In genomic region chr5:148005788-148006520, GRCh38 we compare ENCODE assay signal across 15 cellular contexts. TPM values are rescaled to one million over a fixed set of nuclear protein-coding genes. Genes with fewer than 3 reads are reported as not detected.
DNase-seq lines count a peak whose midpoint lies in the region; ATAC-seq and TF ChIP-seq lines count a peak whose summit lies in the region.
"Had no signal": no experiment of that assay in that cellular context is flagged by ENCODE, and none has a peak within 500 bp of the region (broad histone marks: within the 10 kb centered on the region; RNA-seq: fewer than 3 reads in every experiment).

No MANE protein-coding gene starts in this region.

- H3K36me3 Mint-ChIP-seq in activated CD4-positive, alpha-beta T cell treated with anti-CD3 and anti-CD28 coated beads for 36 hours (ENCODE audit: low read depth), result no peaks in the 10 kb centered on the region

- H3K9me3 Mint-ChIP-seq in activated CD4-positive, alpha-beta T cell treated with anti-CD3 and anti-CD28 coated beads for 36 hours (ENCODE audit: low read depth), result peaks cover 20% of the 10 kb centered on the region

- H3K36me3 ChIP-seq in brain microvascular endothelial cell (replicated peaks), result no peaks in the 10 kb centered on the region
- H3K36me3 ChIP-seq in testis (ENCODE audit: low read depth, missing control alignments), result no peaks in the 10 kb centered on the region
- H3K36me3 ChIP-seq in stomach, result no peaks in the 10 kb centered on the region
- H3K36me3 ChIP-seq: cardiac muscle cell, lower lobe of right lung, suprapubic skin had no signal

- TF ChIP-seq CTCF in NB4 (IDR thresholded peaks at IDR 0.05; ENCODE audit: low read depth, low read length), result peak; percentile 38
- peak; percentile 22 for TF ChIP-seq CTCF in brain microvascular endothelial cell (IDR thresholded peaks at IDR 0.05; ENCODE audit: low read depth, low read length, missing control alignments)
- no peak for TF ChIP-seq CTCF in testis (IDR thresholded peaks at IDR 0.05)
- TF ChIP-seq CTCF in stomach (IDR thresholded peaks at IDR 0.05), result no peak

- CTCF ChIA-PET in activated CD4-positive, alpha-beta T cell treated with anti-CD3 and anti-CD28 coated beads for 36 hours (lab: Charles Lee), result no interaction called here

- TF ChIP-seq EP300 in stomach (IDR thresholded peaks at IDR 0.05), result no peak

- no peak overlapping the region for H3K4me3 Mint-ChIP-seq in activated CD4-positive, alpha-beta T cell treated with anti-CD3 and anti-CD28 coated beads for 36 hours
- H3K4me3 Mint-ChIP-seq: T-helper 2 cell treated with Interferon-gamma antibody and Interleukin-4, amounts not matched to agents 5 μg/mL and 100 μg/mL, for 36 hours had no signal

- in situ Hi-C loops in brain microvascular endothelial cell (cut with HindIII; ENCODE audit: low pct_ligation_motif_present, low sequenced_read_pairs), result no loop called here

- POLR2A ChIA-PET in activated CD4-positive, alpha-beta T cell treated with anti-CD3 and anti-CD28 coated beads for 36 hours (lab: Charles Lee), result no interaction called here

- no peaks in the 10 kb centered on the region for H3K4me1 Mint-ChIP-seq in activated CD4-positive, alpha-beta T cell treated with anti-CD3 and anti-CD28 coated beads for 36 hours

- H3K4me1 ChIP-seq in testis, result no peaks in the 10 kb centered on the region
- no peaks in the 10 kb centered on the region for H3K4me1 ChIP-seq in stomach
- H3K4me1 ChIP-seq: lower lobe of right lung, suprapubic skin had no signal

- ATAC-seq in activated CD4-positive, alpha-beta T cell treated with anti-CD3 and anti-CD28 coated beads for 36 hours, result no peak
- ATAC-seq in HG03442 (IDR thresholded peaks at IDR 0.05; ENCODE audit: unreplicated experiment), result no peak
- ATAC-seq: lower lobe of right lung had no signal

- H3K27ac Mint-ChIP-seq in activated CD4-positive, alpha-beta T cell treated with anti-CD3 and anti-CD28 coated beads for 36 hours, result no peak overlapping the region
- H3K27ac Mint-ChIP-seq: T-helper 2 cell treated with Interferon-gamma antibody and Interleukin-4, amounts not matched to agents 5 μg/mL and 100 μg/mL, for 36 hours had no signal

- H3K9me3 ChIP-seq in testis (no peaks in the 10 kb centered on the region), stomach (peaks cover 0 to 33% (median 19%) of the 10 kb centered on the region in 4 donors)

- DNase-seq in activated CD4-positive, alpha-beta T cell treated with anti-CD3 and anti-CD28 coated beads for 36 hours, result peak; percentile 14
- DNase-seq in activated CD4-positive, alpha-beta T cell treated with anti-CD3 and anti-CD28 coated beads, Interleukin-2, amount 50 U/mL, for 4 hours, result no peak
- DNase-seq in NB4 (ENCODE audit: low read depth), result peak; percentile 48
- DNase-seq in brain microvascular endothelial cell, result no peak
- DNase-seq in testis, result peak; percentile 22
- no peak for DNase-seq in stomach
- DNase-seq in NCI-H2029 treated with DMSO at 0.1 percent for 48 hours (lab: John Stamatoyannopoulos, UW), result no peak
- DNase-seq: activated T-cell treated with anti-CD3 and anti-CD28 coated beads, Interleukin-2, amount 50 U/mL, for 48 hours; lower lobe of right lung; stimulated activated CD4-positive, alpha-beta T cell treated with anti-CD3 and anti-CD28 coated beads, Interleukin-4, amount 100 ng/mL, for 4 hours had no signal

- WGBS in testis, 2 donors, result 57 to 62% methylated on average over 12 of the region's 12 CpGs
- 66 to 78% (median 74%) methylated on average over 12 of the region's 12 CpGs for WGBS in stomach, 5 donors

- intact Hi-C loops in activated CD4-positive, alpha-beta T cell treated with anti-CD3 and anti-CD28 coated beads for 36 hours (cut with DNase I, micrococcal nuclease), result loop anchor here in 1 of 2 experiments (1.0 kb wide), 1 partner anchor 149 kb away; no protein-coding TSS in a partner anchor
- intact Hi-C loops in testis (cut with DNase I; ENCODE audit: low total_unique reads), result no loop called here
- intact Hi-C loops in stomach (cut with DNase I; ENCODE audit: low total_unique reads), result no loop called here

- H3K27ac ChIP-seq in brain microvascular endothelial cell (no peak overlapping the region), testis (no peak overlapping the region), stomach (no peak overlapping the region)
- H3K27ac ChIP-seq: cardiac muscle cell, lower lobe of right lung, suprapubic skin had no signal

- H3K27me3 Mint-ChIP-seq in activated CD4-positive, alpha-beta T cell treated with anti-CD3 and anti-CD28 coated beads for 36 hours, result no peaks in the 10 kb centered on the region

- H3K4me3 ChIP-seq in NB4 (ENCODE audit: low read depth, low read length), result no peak overlapping the region
- no peak overlapping the region for H3K4me3 ChIP-seq in brain microvascular endothelial cell (ENCODE audit: low read depth, low read length)
- H3K4me3 ChIP-seq in testis, result no peak overlapping the region
- no peak overlapping the region for H3K4me3 ChIP-seq in stomach
- H3K4me3 ChIP-seq: cardiac muscle cell, lower lobe of right lung, suprapubic skin had no signal

- H3K27me3 ChIP-seq in brain microvascular endothelial cell (replicated peaks) (no peaks in the 10 kb centered on the region), testis (no peaks in the 10 kb centered on the region), stomach (no peaks in the 10 kb centered on the region)
- H3K27me3 ChIP-seq: cardiac muscle cell, suprapubic skin had no signal

- no peak for TF ChIP-seq POLR2A in NB4 (IDR thresholded peaks at IDR 0.05; ENCODE audit: extremely low read depth, insufficient read length)
- TF ChIP-seq POLR2A in testis (IDR thresholded peaks at IDR 0.05), result no peak
- no peak for TF ChIP-seq POLR2A in stomach (IDR thresholded peaks at IDR 0.05)

RNA-seq across cellular contexts. Expression of gene SPINK5, which starts 57.8 kb away (rescaled TPM):
- total RNA-seq in activated CD4-positive, alpha-beta T cell treated with anti-CD3 and anti-CD28 coated beads for 36 hours, result not detected
- total RNA-seq in testis (1 to 10 TPM; 1.1 to 3.5 TPM), stomach (1 to 10 TPM in 3 of 5 donors, under 1 TPM in 1, not detected in 1; 0.45 to 4.4 (median 2.0) TPM)
- polyA plus RNA-seq in testis (ENCODE audit: insufficient read depth, low read depth, low replicate concordance) (0.90 TPM), stomach (100 to 1,000 TPM in 1 of 3 donors, 1 to 10 TPM in 1, under 1 TPM in 1; 0.75 to 117 (median 2.6) TPM)
- total RNA-seq: fibroblast of villous mesenchyme had no signal

Comparison
In these comparisons a context has a peak if more than half of its experiments do, and no peak if none do; other contexts are left out.
1. DNase-seq: peak in activated CD4-positive, alpha-beta T cell treated with anti-CD3 and anti-CD28 coated beads for 36 hours (single experiment), NB4 (single experiment) and testis (single experiment); none in activated CD4-positive, alpha-beta T cell treated with anti-CD3 and anti-CD28 coated beads, Interleukin-2, amount 50 U/mL, for 4 hours (0 of 2), brain microvascular endothelial cell (single experiment), stomach (single experiment) and NCI-H2029 treated with DMSO at 0.1 percent for 48 hours (single experiment).
2. CTCF ChIP-seq: peak in NB4 (single experiment) and brain microvascular endothelial cell (single experiment); none in testis (0 of 3) and stomach (0 of 7).